In genomic region chr3:187507905-187508304, GRCh38 we compare ENCODE assay signal across 23 cellular contexts.
DNase-seq lines count a peak whose midpoint lies in the region; ATAC-seq, FAIRE-seq and TF ChIP-seq lines count a peak whose summit lies in the region.
"Had no signal": no experiment of that assay in that cellular context is flagged by ENCODE, and none has a peak within 500 bp of the region (broad histone marks: within the 10 kb centered on the region; RNA-seq: fewer than 3 reads in every experiment).

No MANE protein-coding gene starts in this region.

- TF ChIP-seq EP300 in A549 (IDR thresholded peaks at IDR 0.05) = no peak

- TF ChIP-seq POLR2A in A549 (IDR thresholded peaks at IDR 0.05; ENCODE audit: low read length) = no peak
- TF ChIP-seq POLR2A in thyroid gland (IDR thresholded peaks at IDR 0.05) = no peak

- no peak overlapping the region for H3K4me3 ChIP-seq in A549
- no peak overlapping the region for H3K4me3 ChIP-seq in epithelial cell of proximal tubule (ENCODE audit: low read depth, low read length)
- no peak overlapping the region for H3K4me3 ChIP-seq in mesenchymal stem cell (ENCODE audit: insufficient read depth in 1 of 2, low read depth in 1 of 2, low read length in 2 of 2)
- H3K4me3 ChIP-seq in thyroid gland (replicated peaks in 1 of 3) = no peak overlapping the region
- H3K4me3 ChIP-seq: SJSA1 had no signal

- H3K4me1 ChIP-seq in A549 = no peaks in the 10 kb centered on the region
- H3K4me1 ChIP-seq in mesenchymal stem cell (ENCODE audit: control insufficient read depth, insufficient read depth, low read depth, low read length) = no peaks in the 10 kb centered on the region
- no peaks in the 10 kb centered on the region for H3K4me1 ChIP-seq in thyroid gland
- H3K4me1 ChIP-seq: BE2C, SJSA1 had no signal

- H4K91ac ChIP-seq in mesenchymal stem cell (ENCODE audit: low read length) = no peak overlapping the region

- intact Hi-C loops in thyroid gland (cut with DNase I) = no loop called here

- H3K14ac ChIP-seq in mesenchymal stem cell (ENCODE audit: low read length in 2 of 2) = no peak overlapping the region

- no peak overlapping the region for H4K8ac ChIP-seq in mesenchymal stem cell (ENCODE audit: low read length)

- no peak for TF ChIP-seq RAD21 in A549 (conservative IDR thresholded peaks at IDR 0.05 in 1 of 2, IDR thresholded peaks at IDR 0.05 in 1 of 2)

- POLR2A ChIA-PET in A549 (lab: Yijun Ruan, JAX) (no interaction called here), HEK293T (lab: Yijun Ruan, JAX) (no interaction called here)

- TF ChIP-seq CTCF in A549 (IDR thresholded peaks at IDR 0.05) = no peak
- no peak for TF ChIP-seq CTCF in epithelial cell of proximal tubule (conservative IDR thresholded peaks at IDR 0.05; ENCODE audit: low read depth, low read length)
- TF ChIP-seq CTCF in thyroid gland (IDR thresholded peaks at IDR 0.05) = no peak

- no peak overlapping the region for H2BK120ac ChIP-seq in mesenchymal stem cell (ENCODE audit: low read depth, low read length)

- H3K9ac ChIP-seq in mesenchymal stem cell (ENCODE audit: low read length) = no peak overlapping the region

- H2BK15ac ChIP-seq in mesenchymal stem cell (ENCODE audit: low read depth, poor library complexity, severe bottlenecking) = no peak overlapping the region

- no peaks in the 10 kb centered on the region for H3K27me3 ChIP-seq in mesenchymal stem cell (ENCODE audit: control insufficient read depth in 1 of 2, insufficient read depth in 1 of 2, low read length in 2 of 2)
- no peaks in the 10 kb centered on the region for H3K27me3 ChIP-seq in thyroid gland
- H3K27me3 ChIP-seq: BE2C, SJSA1 had no signal

- H3K79me1 ChIP-seq in mesenchymal stem cell (replicated peaks; ENCODE audit: low read length, poor library complexity, severe bottlenecking) = no peaks in the 10 kb centered on the region

- H3K23ac ChIP-seq in mesenchymal stem cell (ENCODE audit: low read length in 2 of 2) = no peak overlapping the region

- H3K36me3 ChIP-seq in mesenchymal stem cell (ENCODE audit: control insufficient read depth in 1 of 2, insufficient read depth in 2 of 2, low read depth in 1 of 2, low read length in 2 of 2) (no peaks in the 10 kb centered on the region), thyroid gland (no peaks in the 10 kb centered on the region)
- H3K36me3 ChIP-seq: BE2C, SJSA1 had no signal

- H3K9me3 ChIP-seq in A549 (no peaks in the 10 kb centered on the region; the same call in 2 of the 3 replicates), mesenchymal stem cell (ENCODE audit: control insufficient read depth, low read length) (peaks cover 11% of the 10 kb centered on the region), thyroid gland (no peaks in the 10 kb centered on the region)
- H3K9me3 ChIP-seq: BE2C, SJSA1 had no signal

- 20% methylated on average over 5 of the region's 5 CpGs for WGBS in A549 (ENCODE audit: missing lambda C conversion rate)
- WGBS in mesenchymal stem cell = 80% methylated on average over 4 of the region's 5 CpGs
- WGBS in thyroid gland, 2 donors = 40 to 64% methylated on average over 5 of the region's 5 CpGs

- H3K27ac ChIP-seq in A549 (no peak overlapping the region), mesenchymal stem cell (ENCODE audit: low read length, poor library complexity, severe bottlenecking) (peak overlapping the region; percentile 69), thyroid gland (no peak overlapping the region)
- H3K27ac ChIP-seq: SJSA1 had no signal

- H2AFZ ChIP-seq in mesenchymal stem cell (ENCODE audit: low read depth, low read length) = no peak overlapping the region

- peak overlapping the region; percentile 48 for H3K4me2 ChIP-seq in A549
- peak overlapping the region; percentile 28 for H3K4me2 ChIP-seq in mesenchymal stem cell (ENCODE audit: low read length, poor library complexity, severe bottlenecking)

- no peak overlapping the region for H2AK5ac ChIP-seq in mesenchymal stem cell (ENCODE audit: low read length, severe bottlenecking)

- H3K4ac ChIP-seq in mesenchymal stem cell (ENCODE audit: low read depth in 1 of 2, low read length in 2 of 2) = no peak overlapping the region

- CTCF ChIA-PET in A549 (lab: Yijun Ruan, JAX) = no interaction called here
- CTCF ChIA-PET in HEK293T (lab: Yijun Ruan, JAX) = no interaction called here

- no peak for ATAC-seq in A549
- ATAC-seq: Right ventricle myocardium inferior had no signal

- no peak for FAIRE-seq in A549 (lab: Jason Lieb, UNC)
- no peak for FAIRE-seq in HTR-8/SVneo (lab: Jason Lieb, UNC)
- FAIRE-seq: G401.6, GM12892, H1 had no signal

- no peak for DNase-seq in A549 (ENCODE audit: low read depth in 1 of 2, low spot score in 1 of 2)
- DNase-seq in HEK293T (ENCODE audit: extremely low spot score) = no peak
- peak; percentile 93 for DNase-seq in epithelial cell of proximal tubule (ENCODE audit: low read depth)
- no peak for DNase-seq in mesenchymal stem cell
- DNase-seq in dermis blood vessel endothelial cell = no peak
- DNase-seq in GM19240 (ENCODE audit: insufficient read length, low spot score) = no peak
- no peak for DNase-seq in HTR-8/SVneo (ENCODE audit: insufficient read length, low spot score)
- DNase-seq in thyroid gland = no peak
- DNase-seq: 8988T; BE2C; CD4-positive, CD25-positive, alpha-beta regulatory T cell; COR-L47; Kasumi-1; NCI-H1694; NCI-H2081; NCI-H2171 treated with DMSO at 0.1 percent for 48 hours; NCI-H524 treated with DMSO at 0.1 percent for 48 hours; NCI-H82 had no signal

- no peak overlapping the region for H2BK5ac ChIP-seq in mesenchymal stem cell (ENCODE audit: low read depth, low read length, poor library complexity, severe bottlenecking)

- no peak overlapping the region for H2BK12ac ChIP-seq in mesenchymal stem cell (ENCODE audit: low read length in 2 of 2)

- no peak overlapping the region for H3K18ac ChIP-seq in mesenchymal stem cell (ENCODE audit: low read depth in 1 of 2, low read length in 2 of 2)

TF ChIP-seq in A549, 52 proteins besides CTCF, POLR2A, EP300 and RAD21 (continues in another document):
- no peak for TF ChIP-seq CEBPB (IDR thresholded peaks at IDR 0.05)
- no peak for TF ChIP-seq MYC (IDR thresholded peaks at IDR 0.05; ENCODE audit: borderline replicate concordance, low read length)
- no peak for TF ChIP-seq CHD2 (IDR thresholded peaks at IDR 0.05; ENCODE audit: low read length, partially characterized antibody)
- no peak for TF ChIP-seq SREBF2 (IDR thresholded peaks at IDR 0.05)
- TF ChIP-seq PHF8 (IDR thresholded peaks at IDR 0.05; ENCODE audit: borderline replicate concordance, low read depth) = no peak
- TF ChIP-seq CBX8 (IDR thresholded peaks at IDR 0.05) = no peak
- no peak for TF ChIP-seq KDM1A (IDR thresholded peaks at IDR 0.05; ENCODE audit: low read depth)
- TF ChIP-seq NPAS2 (CRISPR knock-in tag; IDR thresholded peaks at IDR 0.05; ENCODE audit: borderline replicate concordance) = no peak

TF ChIP-seq in HEK293T, 16 proteins besides CTCF, POLR2A, EP300 and RAD21:
- TF ChIP-seq, protein P1, sequence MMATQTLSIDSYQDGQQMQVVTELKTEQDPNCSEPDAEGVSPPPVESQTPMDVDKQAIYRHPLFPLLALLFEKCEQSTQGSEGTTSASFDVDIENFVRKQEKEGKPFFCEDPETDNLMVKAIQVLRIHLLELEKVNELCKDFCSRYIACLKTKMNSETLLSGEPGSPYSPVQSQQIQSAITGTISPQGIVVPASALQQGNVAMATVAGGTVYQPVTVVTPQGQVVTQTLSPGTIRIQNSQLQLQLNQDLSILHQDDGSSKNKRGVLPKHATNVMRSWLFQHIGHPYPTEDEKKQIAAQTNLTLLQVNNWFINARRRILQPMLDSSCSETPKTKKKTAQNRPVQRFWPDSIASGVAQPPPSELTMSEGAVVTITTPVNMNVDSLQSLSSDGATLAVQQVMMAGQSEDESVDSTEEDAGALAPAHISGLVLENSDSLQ (IDR thresholded peaks at IDR 0.05) = peak; percentile 30; the same call in 1 of the 2 replicates
- TF ChIP-seq CTBP1 (IDR thresholded peaks at IDR 0.05; ENCODE audit: borderline replicate concordance) (no peak), FOXA1 (IDR thresholded peaks at IDR 0.05) (no peak), ELF4 (IDR thresholded peaks at IDR 0.05) (no peak)
